9 cellular contexts compared by ENCODE assay signal in the genomic region with DNA sequence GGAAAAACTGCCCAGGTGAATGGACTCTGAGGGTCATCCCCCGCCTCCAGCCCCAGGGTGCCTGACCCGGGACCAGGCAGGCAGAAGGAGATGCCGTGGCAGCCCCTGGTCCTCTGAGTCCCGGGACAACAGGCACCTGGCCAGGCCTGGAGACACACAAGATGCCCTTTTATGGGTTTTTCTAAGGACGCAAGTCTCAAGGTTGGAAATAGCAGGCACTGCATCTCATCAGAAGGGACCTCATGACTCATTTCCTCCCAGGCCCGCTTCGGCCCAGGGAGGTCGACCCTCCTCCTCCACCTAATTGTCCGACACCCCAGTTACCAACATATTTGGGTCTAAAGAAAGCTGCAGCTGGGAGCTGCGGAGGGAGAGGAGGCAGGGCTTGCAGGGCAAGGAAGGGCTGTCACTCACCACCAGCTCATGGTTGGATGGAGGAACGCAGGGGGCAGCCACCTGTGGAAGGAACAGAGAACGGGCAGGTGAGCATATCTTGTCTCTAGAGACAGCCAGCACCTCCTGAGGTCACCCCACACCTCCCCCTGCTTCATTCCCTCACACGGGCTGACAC.
DNase-seq lines count a peak whose midpoint lies in the region; ATAC-seq and TF ChIP-seq lines count a peak whose summit lies in the region.
"Had no signal": no experiment of that assay in that cellular context is flagged by ENCODE, and none has a peak within 500 bp of the region (broad histone marks: within the 10 kb centered on the region; RNA-seq: fewer than 3 reads in every experiment).

No MANE protein-coding gene starts in this region.

- intact Hi-C loops in vagina (cut with DNase I) (no loop called here), lower leg skin (cut with DNase I; ENCODE audit: low total_unique reads) (no loop called here)

- no peaks in the 10 kb centered on the region for H3K27me3 ChIP-seq in muscle layer of colon (ENCODE audit: control insufficient read depth in 1 of 2, insufficient read depth in 2 of 2, low read length in 2 of 2)
- no peaks in the 10 kb centered on the region for H3K27me3 ChIP-seq in vagina

- peak overlapping the region; percentile 97 for H3K27ac ChIP-seq in muscle layer of colon (ENCODE audit: low read depth, low read length)
- peak overlapping the region; percentile 91 for H3K27ac ChIP-seq in vagina

- H3K4me3 ChIP-seq in fibroblast of mammary gland (ENCODE audit: control insufficient read depth, low read depth, low read length) = no peak overlapping the region
- peak overlapping the region in 1 of 2 donors; percentile 11 for H3K4me3 ChIP-seq in muscle layer of colon (ENCODE audit: low read depth in 1 of 2, low read length in 2 of 2)
- no peak overlapping the region for H3K4me3 ChIP-seq in vagina
- no peak overlapping the region for H3K4me3 ChIP-seq in lower leg skin (ENCODE audit: low read depth, poor library complexity, severe bottlenecking)

- TF ChIP-seq CTCF in fibroblast of mammary gland (conservative IDR thresholded peaks at IDR 0.05; ENCODE audit: control insufficient read depth, insufficient read depth, low read depth, low read length) = no peak
- TF ChIP-seq CTCF in vagina (IDR thresholded peaks at IDR 0.05) = no peak
- TF ChIP-seq CTCF in lower leg skin (IDR thresholded peaks at IDR 0.05) = no peak

- H3K9ac ChIP-seq in muscle layer of colon (ENCODE audit: low read length) = peak overlapping the region; percentile 93

- DNase-seq in M059J (ENCODE audit: low read depth) (peak; percentile 94), fibroblast of mammary gland (ENCODE audit: low read depth) (peak; percentile 54), vagina (ENCODE audit: extremely low spot score in 2 of 2) (no peak), lower leg skin (ENCODE audit: low spot score in 2 of 2) (no peak)
- DNase-seq in activated CD4-positive, alpha-beta T cell treated with anti-CD3 and anti-CD28 coated beads for 1 hour = no peak
- DNase-seq: NCI-H226, SW 1271 had no signal

- H3K4me1 ChIP-seq in muscle layer of colon (ENCODE audit: insufficient read depth, low read length) (peaks cover 99% of the 10 kb centered on the region), vagina (peaks cover 97% of the 10 kb centered on the region)

- H3K36me3 ChIP-seq in muscle layer of colon (ENCODE audit: insufficient read depth, low read length) (peaks cover 43% of the 10 kb centered on the region), vagina (no peaks in the 10 kb centered on the region)

- WGBS in lower leg skin, 2 donors = 62 to 72% methylated on average over 13 of the region's 13 CpGs

- TF ChIP-seq POLR2A in vagina (IDR thresholded peaks at IDR 0.05) (no peak), lower leg skin (IDR thresholded peaks at IDR 0.05) (no peak)

- ATAC-seq in GM21367 (IDR thresholded peaks at IDR 0.05; ENCODE audit: unreplicated experiment) = no peak

- H3K9me3 ChIP-seq in muscle layer of colon (ENCODE audit: low read length) (no peaks in the 10 kb centered on the region), vagina (no peaks in the 10 kb centered on the region)

Comparison
In these comparisons a context has a peak if more than half of its experiments do, and no peak if none do; other contexts are left out.
1. DNase-seq: peak in M059J (single experiment) and fibroblast of mammary gland (single experiment); none in vagina (0 of 2), lower leg skin (0 of 2) and activated CD4-positive, alpha-beta T cell treated with anti-CD3 and anti-CD28 coated beads for 1 hour (single experiment).